Comparison of ENCODE assay signal across 1 cellular context in the genomic region with DNA sequence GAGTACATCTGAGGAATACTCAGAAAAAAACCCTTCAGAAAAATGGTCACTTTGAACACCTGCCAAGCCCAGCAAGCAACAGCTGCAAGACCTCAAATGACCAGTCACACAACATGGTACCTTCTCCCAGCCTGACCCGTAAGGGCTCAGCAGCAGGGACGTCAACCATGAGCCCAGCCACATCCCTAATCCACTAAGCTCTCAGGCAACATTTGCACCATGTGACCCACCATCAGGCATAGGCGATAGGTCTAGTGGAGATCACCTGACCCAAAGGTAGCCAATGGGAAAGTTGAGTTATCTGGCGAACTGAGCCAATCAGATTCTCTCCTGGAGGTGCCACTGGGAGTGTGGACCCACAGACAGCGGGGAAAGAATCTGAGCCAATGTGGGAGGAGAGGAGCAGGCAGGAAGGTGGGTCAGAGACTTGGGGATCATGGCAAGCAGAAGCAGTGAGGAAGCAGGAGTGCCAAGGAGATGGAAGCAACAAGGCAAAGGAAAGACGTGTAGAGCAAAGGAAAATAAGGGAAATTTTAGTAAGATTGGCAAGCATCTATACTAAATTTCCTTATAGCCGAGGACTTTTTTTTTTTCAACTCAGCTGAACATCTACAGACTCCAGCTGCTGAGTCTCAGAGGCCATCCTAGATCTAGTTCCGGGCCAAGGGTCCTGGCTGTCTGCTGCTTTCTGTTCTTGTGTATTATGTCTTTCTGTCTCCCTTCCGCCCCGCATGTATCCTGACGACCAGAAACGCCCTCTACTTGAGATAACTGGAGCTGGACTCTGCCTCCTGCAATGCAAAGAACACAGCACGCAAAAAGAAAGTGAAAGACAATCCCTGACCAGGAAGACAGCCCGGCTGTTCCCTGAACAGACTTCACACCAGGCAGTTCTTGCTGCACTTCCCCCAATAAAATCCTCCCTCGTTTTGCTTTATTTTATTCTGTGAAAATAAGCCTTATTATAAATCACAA.
A peak's percentile ranks its signal among the peaks of the same experiment; 100 is the strongest.
TF ChIP-seq lines count a peak whose summit lies in the region.

No MANE protein-coding gene starts in this region.

TF ChIP-seq in HepG2, 621 proteins besides CTCF, POLR2A, EP300 and RAD21 (continued from another document and continues in another):
- TF ChIP-seq, protein P1, sequence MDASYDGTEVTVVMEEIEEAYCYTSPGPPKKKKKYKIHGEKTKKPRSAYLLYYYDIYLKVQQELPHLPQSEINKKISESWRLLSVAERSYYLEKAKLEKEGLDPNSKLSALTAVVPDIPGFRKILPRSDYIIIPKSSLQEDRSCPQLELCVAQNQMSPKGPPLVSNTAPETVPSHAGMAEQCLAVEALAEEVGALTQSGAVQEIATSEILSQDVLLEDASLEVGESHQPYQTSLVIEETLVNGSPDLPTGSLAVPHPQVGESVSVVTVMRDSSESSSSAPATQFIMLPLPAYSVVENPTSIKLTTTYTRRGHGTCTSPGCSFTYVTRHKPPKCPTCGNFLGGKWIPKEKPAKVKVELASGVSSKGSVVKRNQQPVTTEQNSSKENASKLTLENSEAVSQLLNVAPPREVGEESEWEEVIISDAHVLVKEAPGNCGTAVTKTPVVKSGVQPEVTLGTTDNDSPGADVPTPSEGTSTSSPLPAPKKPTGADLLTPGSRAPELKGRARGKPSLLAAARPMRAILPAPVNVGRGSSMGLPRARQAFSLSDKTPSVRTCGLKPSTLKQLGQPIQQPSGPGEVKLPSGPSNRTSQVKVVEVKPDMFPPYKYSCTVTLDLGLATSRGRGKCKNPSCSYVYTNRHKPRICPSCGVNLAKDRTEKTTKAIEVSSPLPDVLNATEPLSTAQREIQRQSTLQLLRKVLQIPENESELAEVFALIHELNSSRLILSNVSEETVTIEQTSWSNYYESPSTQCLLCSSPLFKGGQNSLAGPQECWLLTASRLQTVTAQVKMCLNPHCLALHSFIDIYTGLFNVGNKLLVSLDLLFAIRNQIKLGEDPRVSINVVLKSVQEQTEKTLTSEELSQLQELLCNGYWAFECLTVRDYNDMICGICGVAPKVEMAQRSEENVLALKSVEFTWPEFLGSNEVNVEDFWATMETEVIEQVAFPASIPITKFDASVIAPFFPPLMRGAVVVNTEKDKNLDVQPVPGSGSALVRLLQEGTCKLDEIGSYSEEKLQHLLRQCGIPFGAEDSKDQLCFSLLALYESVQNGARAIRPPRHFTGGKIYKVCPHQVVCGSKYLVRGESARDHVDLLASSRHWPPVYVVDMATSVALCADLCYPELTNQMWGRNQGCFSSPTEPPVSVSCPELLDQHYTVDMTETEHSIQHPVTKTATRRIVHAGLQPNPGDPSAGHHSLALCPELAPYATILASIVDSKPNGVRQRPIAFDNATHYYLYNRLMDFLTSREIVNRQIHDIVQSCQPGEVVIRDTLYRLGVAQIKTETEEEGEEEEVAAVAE (CRISPR knock-in tag; IDR thresholded peaks at IDR 0.05; ENCODE audit: borderline replicate concordance) = no peak
- TF ChIP-seq ETV5 (CRISPR knock-in tag; IDR thresholded peaks at IDR 0.05; ENCODE audit: borderline replicate concordance) (peak; percentile 30; the same call in 1 of the 2 replicates), HMG20B (CRISPR knock-in tag; conservative IDR thresholded peaks at IDR 0.05) (no peak), GTF3A (CRISPR knock-in tag; conservative IDR thresholded peaks at IDR 0.05) (no peak), ZNF101 (CRISPR knock-in tag; IDR thresholded peaks at IDR 0.05; ENCODE audit: borderline replicate concordance, low read depth) (no peak), ZNF326 (CRISPR knock-in tag; IDR thresholded peaks at IDR 0.05; ENCODE audit: borderline replicate concordance) (no peak), KDM6A (CRISPR knock-in tag; IDR thresholded peaks at IDR 0.05; ENCODE audit: low read depth) (no peak), ZNF205 (CRISPR knock-in tag; IDR thresholded peaks at IDR 0.05) (no peak), MEIS1 (CRISPR knock-in tag; IDR thresholded peaks at IDR 0.05; ENCODE audit: borderline replicate concordance) (no peak), ZMYM4 (CRISPR knock-in tag; IDR thresholded peaks at IDR 0.05) (peak; percentile 10; the same call in 1 of the 2 replicates), TBP (CRISPR knock-in tag; IDR thresholded peaks at IDR 0.05) (no peak), ZNF367 (CRISPR knock-in tag; IDR thresholded peaks at IDR 0.05; ENCODE audit: borderline replicate concordance) (no peak), ZFP41 (CRISPR knock-in tag; IDR thresholded peaks at IDR 0.05; ENCODE audit: borderline replicate concordance) (no peak), ZIK1 (CRISPR knock-in tag; IDR thresholded peaks at IDR 0.05; ENCODE audit: borderline replicate concordance, low read depth) (no peak), RNF2 (conservative IDR thresholded peaks at IDR 0.05; ENCODE audit: low read depth) (no peak), SETDB1 (CRISPR knock-in tag; IDR thresholded peaks at IDR 0.05; ENCODE audit: borderline replicate concordance) (no peak), ZBTB3 (CRISPR knock-in tag; IDR thresholded peaks at IDR 0.05; ENCODE audit: borderline replicate concordance, low read depth) (no peak), MBNL3 (CRISPR knock-in tag; conservative IDR thresholded peaks at IDR 0.05) (no peak), SALL2 (CRISPR knock-in tag; IDR thresholded peaks at IDR 0.05) (no peak), FOXK1 (CRISPR knock-in tag; IDR thresholded peaks at IDR 0.05; ENCODE audit: borderline replicate concordance, low read depth) (0 out of 2 replicates have a peak, but pooled peaks have one; percentile 27), SNAI1 (CRISPR knock-in tag; IDR thresholded peaks at IDR 0.05; ENCODE audit: borderline replicate concordance) (no peak), ZNF136 (CRISPR knock-in tag; IDR thresholded peaks at IDR 0.05; ENCODE audit: low read depth) (no peak), U2AF2 (IDR thresholded peaks at IDR 0.05; ENCODE audit: low read depth, low read length) (no peak), KDM1A (CRISPR knock-in tag; IDR thresholded peaks at IDR 0.05) (no peak), MBD4 (IDR thresholded peaks at IDR 0.05; ENCODE audit: borderline replicate concordance, low read length) (no peak), CHD4 (IDR thresholded peaks at IDR 0.05; ENCODE audit: borderline replicate concordance, low read length) (no peak), MAZ (IDR thresholded peaks at IDR 0.05; ENCODE audit: borderline replicate concordance, low read depth, low read length) (no peak), MAZ (CRISPR knock-in tag; IDR thresholded peaks at IDR 0.05; ENCODE audit: low read depth) (no peak)
- TF ChIP-seq, protein P2, sequence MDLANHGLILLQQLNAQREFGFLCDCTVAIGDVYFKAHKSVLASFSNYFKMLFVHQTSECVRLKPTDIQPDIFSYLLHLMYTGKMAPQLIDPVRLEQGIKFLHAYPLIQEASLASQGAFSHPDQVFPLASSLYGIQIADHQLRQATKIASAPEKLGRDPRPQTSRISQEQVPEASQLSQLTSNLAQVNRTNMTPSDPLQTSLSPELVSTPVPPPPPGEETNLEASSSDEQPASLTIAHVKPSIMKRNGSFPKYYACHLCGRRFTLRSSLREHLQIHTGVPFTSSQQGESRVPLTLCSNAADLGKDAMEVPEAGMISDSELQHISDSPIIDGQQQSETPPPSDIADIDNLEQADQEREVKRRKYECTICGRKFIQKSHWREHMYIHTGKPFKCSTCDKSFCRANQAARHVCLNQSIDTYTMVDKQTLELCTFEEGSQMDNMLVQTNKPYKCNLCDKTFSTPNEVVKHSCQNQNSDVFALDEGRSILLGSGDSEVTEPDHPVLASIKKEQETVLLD (CRISPR knock-in tag; IDR thresholded peaks at IDR 0.05; ENCODE audit: low read depth) = no peak
- TF ChIP-seq, protein P3, sequence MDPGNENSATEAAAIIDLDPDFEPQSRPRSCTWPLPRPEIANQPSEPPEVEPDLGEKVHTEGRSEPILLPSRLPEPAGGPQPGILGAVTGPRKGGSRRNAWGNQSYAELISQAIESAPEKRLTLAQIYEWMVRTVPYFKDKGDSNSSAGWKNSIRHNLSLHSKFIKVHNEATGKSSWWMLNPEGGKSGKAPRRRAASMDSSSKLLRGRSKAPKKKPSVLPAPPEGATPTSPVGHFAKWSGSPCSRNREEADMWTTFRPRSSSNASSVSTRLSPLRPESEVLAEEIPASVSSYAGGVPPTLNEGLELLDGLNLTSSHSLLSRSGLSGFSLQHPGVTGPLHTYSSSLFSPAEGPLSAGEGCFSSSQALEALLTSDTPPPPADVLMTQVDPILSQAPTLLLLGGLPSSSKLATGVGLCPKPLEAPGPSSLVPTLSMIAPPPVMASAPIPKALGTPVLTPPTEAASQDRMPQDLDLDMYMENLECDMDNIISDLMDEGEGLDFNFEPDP (CRISPR knock-in tag; conservative IDR thresholded peaks at IDR 0.05) = no peak
- TF ChIP-seq, protein P4, sequence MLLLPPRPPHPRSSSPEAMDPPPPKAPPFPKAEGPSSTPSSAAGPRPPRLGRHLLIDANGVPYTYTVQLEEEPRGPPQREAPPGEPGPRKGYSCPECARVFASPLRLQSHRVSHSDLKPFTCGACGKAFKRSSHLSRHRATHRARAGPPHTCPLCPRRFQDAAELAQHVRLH (CRISPR knock-in tag; IDR thresholded peaks at IDR 0.05; ENCODE audit: borderline replicate concordance, low read depth) = 0 out of 2 replicates have a peak, but pooled peaks have one; percentile 7
- TF ChIP-seq, protein P5, sequence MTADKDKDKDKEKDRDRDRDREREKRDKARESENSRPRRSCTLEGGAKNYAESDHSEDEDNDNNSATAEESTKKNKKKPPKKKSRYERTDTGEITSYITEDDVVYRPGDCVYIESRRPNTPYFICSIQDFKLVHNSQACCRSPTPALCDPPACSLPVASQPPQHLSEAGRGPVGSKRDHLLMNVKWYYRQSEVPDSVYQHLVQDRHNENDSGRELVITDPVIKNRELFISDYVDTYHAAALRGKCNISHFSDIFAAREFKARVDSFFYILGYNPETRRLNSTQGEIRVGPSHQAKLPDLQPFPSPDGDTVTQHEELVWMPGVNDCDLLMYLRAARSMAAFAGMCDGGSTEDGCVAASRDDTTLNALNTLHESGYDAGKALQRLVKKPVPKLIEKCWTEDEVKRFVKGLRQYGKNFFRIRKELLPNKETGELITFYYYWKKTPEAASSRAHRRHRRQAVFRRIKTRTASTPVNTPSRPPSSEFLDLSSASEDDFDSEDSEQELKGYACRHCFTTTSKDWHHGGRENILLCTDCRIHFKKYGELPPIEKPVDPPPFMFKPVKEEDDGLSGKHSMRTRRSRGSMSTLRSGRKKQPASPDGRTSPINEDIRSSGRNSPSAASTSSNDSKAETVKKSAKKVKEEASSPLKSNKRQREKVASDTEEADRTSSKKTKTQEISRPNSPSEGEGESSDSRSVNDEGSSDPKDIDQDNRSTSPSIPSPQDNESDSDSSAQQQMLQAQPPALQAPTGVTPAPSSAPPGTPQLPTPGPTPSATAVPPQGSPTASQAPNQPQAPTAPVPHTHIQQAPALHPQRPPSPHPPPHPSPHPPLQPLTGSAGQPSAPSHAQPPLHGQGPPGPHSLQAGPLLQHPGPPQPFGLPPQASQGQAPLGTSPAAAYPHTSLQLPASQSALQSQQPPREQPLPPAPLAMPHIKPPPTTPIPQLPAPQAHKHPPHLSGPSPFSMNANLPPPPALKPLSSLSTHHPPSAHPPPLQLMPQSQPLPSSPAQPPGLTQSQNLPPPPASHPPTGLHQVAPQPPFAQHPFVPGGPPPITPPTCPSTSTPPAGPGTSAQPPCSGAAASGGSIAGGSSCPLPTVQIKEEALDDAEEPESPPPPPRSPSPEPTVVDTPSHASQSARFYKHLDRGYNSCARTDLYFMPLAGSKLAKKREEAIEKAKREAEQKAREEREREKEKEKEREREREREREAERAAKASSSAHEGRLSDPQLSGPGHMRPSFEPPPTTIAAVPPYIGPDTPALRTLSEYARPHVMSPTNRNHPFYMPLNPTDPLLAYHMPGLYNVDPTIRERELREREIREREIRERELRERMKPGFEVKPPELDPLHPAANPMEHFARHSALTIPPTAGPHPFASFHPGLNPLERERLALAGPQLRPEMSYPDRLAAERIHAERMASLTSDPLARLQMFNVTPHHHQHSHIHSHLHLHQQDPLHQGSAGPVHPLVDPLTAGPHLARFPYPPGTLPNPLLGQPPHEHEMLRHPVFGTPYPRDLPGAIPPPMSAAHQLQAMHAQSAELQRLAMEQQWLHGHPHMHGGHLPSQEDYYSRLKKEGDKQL (CRISPR knock-in tag; IDR thresholded peaks at IDR 0.05; ENCODE audit: low read depth) = no peak
- TF ChIP-seq, protein P6, sequence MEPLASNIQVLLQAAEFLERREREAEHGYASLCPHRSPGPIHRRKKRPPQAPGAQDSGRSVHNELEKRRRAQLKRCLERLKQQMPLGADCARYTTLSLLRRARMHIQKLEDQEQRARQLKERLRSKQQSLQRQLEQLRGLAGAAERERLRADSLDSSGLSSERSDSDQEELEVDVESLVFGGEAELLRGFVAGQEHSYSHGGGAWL (CRISPR knock-in tag; IDR thresholded peaks at IDR 0.05) = 0 out of 2 replicates have a peak, but pooled peaks have one; percentile 32
- TF ChIP-seq, protein P7, sequence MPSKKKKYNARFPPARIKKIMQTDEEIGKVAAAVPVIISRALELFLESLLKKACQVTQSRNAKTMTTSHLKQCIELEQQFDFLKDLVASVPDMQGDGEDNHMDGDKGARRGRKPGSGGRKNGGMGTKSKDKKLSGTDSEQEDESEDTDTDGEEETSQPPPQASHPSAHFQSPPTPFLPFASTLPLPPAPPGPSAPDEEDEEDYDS (CRISPR knock-in tag; IDR thresholded peaks at IDR 0.05) = no peak
- TF ChIP-seq, protein P8, sequence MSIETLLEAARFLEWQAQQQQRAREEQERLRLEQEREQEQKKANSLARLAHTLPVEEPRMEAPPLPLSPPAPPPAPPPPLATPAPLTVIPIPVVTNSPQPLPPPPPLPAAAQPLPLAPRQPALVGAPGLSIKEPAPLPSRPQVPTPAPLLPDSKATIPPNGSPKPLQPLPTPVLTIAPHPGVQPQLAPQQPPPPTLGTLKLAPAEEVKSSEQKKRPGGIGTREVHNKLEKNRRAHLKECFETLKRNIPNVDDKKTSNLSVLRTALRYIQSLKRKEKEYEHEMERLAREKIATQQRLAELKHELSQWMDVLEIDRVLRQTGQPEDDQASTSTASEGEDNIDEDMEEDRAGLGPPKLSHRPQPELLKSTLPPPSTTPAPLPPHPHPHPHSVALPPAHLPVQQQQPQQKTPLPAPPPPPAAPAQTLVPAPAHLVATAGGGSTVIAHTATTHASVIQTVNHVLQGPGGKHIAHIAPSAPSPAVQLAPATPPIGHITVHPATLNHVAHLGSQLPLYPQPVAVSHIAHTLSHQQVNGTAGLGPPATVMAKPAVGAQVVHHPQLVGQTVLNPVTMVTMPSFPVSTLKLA (IDR thresholded peaks at IDR 0.05) = no peak
- TF ChIP-seq, protein P9, sequence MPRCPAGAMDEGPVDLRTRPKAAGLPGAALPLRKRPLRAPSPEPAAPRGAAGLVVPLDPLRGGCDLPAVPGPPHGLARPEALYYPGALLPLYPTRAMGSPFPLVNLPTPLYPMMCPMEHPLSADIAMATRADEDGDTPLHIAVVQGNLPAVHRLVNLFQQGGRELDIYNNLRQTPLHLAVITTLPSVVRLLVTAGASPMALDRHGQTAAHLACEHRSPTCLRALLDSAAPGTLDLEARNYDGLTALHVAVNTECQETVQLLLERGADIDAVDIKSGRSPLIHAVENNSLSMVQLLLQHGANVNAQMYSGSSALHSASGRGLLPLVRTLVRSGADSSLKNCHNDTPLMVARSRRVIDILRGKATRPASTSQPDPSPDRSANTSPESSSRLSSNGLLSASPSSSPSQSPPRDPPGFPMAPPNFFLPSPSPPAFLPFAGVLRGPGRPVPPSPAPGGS (CRISPR knock-in tag; IDR thresholded peaks at IDR 0.05) = no peak
